In the genomic region with DNA sequence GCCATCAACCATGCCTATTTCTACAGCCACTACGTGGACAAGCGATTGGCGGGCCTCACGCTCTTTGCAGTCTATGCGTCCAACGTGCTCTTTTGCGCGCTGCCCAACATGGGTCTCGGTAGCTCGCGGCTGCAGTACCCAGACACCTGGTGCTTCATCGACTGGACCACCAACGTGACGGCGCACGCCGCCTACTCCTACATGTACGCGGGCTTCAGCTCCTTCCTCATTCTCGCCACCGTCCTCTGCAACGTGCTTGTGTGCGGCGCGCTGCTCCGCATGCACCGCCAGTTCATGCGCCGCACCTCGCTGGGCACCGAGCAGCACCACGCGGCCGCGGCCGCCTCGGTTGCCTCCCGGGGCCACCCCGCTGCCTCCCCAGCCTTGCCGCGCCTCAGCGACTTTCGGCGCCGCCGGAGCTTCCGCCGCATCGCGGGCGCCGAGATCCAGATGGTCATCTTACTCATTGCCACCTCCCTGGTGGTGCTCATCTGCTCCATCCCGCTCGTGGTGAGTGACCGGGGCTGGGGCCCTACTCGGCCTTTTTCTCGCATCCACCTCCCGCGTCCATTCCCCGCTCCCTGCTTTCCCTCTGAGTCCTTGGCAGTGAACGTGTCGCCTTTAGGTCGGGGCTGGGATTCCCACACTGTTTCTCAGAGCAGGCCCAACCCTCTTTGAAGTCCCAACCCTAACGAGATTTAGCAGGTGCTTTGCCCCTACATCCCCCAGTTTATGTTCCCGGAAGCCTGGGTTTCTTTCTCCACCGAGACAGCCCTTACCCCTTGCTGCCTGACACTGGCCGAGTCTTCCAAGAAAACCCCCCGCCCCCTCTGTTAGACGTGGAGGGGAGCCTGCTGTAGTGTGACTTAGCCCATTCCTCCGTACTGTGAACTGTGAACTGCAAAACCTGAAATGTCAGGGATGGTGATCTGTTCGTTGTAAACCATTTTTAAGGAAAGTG, we compare ENCODE assay signal across 8 cellular contexts. TPM values are rescaled to one million over a fixed set of nuclear protein-coding genes. Genes with fewer than 3 reads are reported as not detected.
DNase-seq lines count a peak whose midpoint lies in the region; ATAC-seq, FAIRE-seq and TF ChIP-seq lines count a peak whose summit lies in the region.

No MANE protein-coding gene starts in this region.

- H3K9me3 Mint-ChIP-seq in stimulated activated memory B cell treated with anti-CD40 and anti-IgM and Interleukin-4, amounts not matched to agents 10 μg/mL and 1 μg/mL and 100 μg/mL, for 72 hours: no peaks in the 10 kb centered on the region

- H3K27me3 Mint-ChIP-seq in stimulated activated memory B cell treated with anti-CD40 and anti-IgM and Interleukin-4, amounts not matched to agents 10 μg/mL and 1 μg/mL and 100 μg/mL, for 72 hours: no peaks in the 10 kb centered on the region

- DNase-seq in AG04450 (ENCODE audit: low read depth, low spot score): no peak
- DNase-seq in RWPE2 (ENCODE audit: low spot score): peak; percentile 78
- DNase-seq in bronchial epithelial cell (ENCODE audit: low read depth): no peak
- DNase-seq in left lobe of liver (ENCODE audit: low spot score): peak; percentile 46
- no peak for DNase-seq in NCI-H345 treated with DMSO at 0.1 percent for 48 hours (lab: John Stamatoyannopoulos, UW; ENCODE audit: unreplicated experiment)

- H3K4me3 ChIP-seq in AG04450 (ENCODE audit: low read depth, low read length): peak overlapping the region; percentile 77
- peak overlapping the region; percentile 82 for H3K4me3 ChIP-seq in RWPE2 (ENCODE audit: severe bottlenecking)
- peak overlapping the region; percentile 71 for H3K4me3 ChIP-seq in bronchial epithelial cell (ENCODE audit: low read depth, low read length)

- peak overlapping the region; percentile 91 for H3K27ac Mint-ChIP-seq in stimulated activated memory B cell treated with anti-CD40 and anti-IgM and Interleukin-4, amounts not matched to agents 10 μg/mL and 1 μg/mL and 100 μg/mL, for 72 hours

- CTCF ChIA-PET in AG04450 (lab: Charles Lee): interaction anchor here (0.6 to 5.7 kb wide), 4 partner anchors 111 to 967 kb away, joined by 3 to 38 read pairs (median 3); no protein-coding TSS in a partner anchor

- peaks cover 36% of the 10 kb centered on the region for H3K36me3 Mint-ChIP-seq in stimulated activated memory B cell treated with anti-CD40 and anti-IgM and Interleukin-4, amounts not matched to agents 10 μg/mL and 1 μg/mL and 100 μg/mL, for 72 hours

- POLR2A ChIA-PET in AG04450 (lab: Yijun Ruan, JAX): interaction anchor here (0.6 to 0.9 kb wide), 2 partner anchors 129 to 183 kb away, joined by 3 read pairs; no protein-coding TSS in a partner anchor

- ATAC-seq in GM21529 (IDR thresholded peaks at IDR 0.05; ENCODE audit: unreplicated experiment) (peak; percentile 20), RWPE2 (ENCODE audit: low read depth) (peak; percentile 2; the same call in 2 of the 3 replicates), left lobe of liver (no peak), GM18868 (IDR thresholded peaks at IDR 0.05; ENCODE audit: unreplicated experiment) (no peak)
- peak; percentile 32 for ATAC-seq in stimulated activated memory B cell treated with anti-CD40 and anti-IgM and Interleukin-4, amounts not matched to agents 10 μg/mL and 1 μg/mL and 100 μg/mL, for 72 hours

- peak overlapping the region; percentile 96 for H3K4me3 Mint-ChIP-seq in stimulated activated memory B cell treated with anti-CD40 and anti-IgM and Interleukin-4, amounts not matched to agents 10 μg/mL and 1 μg/mL and 100 μg/mL, for 72 hours

- no peak overlapping the region for H3K27ac ChIP-seq in AG04450 (ENCODE audit: low read depth, low read length)
- peak overlapping the region; percentile 94 for H3K27ac ChIP-seq in RWPE2 (ENCODE audit: poor library complexity, severe bottlenecking)

- no peak for TF ChIP-seq CTCF in AG04450 (IDR thresholded peaks at IDR 0.05; ENCODE audit: low read depth, low read length)
- TF ChIP-seq CTCF in RWPE2 (IDR thresholded peaks at IDR 0.05; ENCODE audit: poor library complexity, severe bottlenecking): no peak
- no peak for TF ChIP-seq CTCF in bronchial epithelial cell (IDR thresholded peaks at IDR 0.05; ENCODE audit: insufficient read depth, low read length, severe bottlenecking)

- peaks cover 67% of the 10 kb centered on the region for H3K4me1 Mint-ChIP-seq in stimulated activated memory B cell treated with anti-CD40 and anti-IgM and Interleukin-4, amounts not matched to agents 10 μg/mL and 1 μg/mL and 100 μg/mL, for 72 hours

- FAIRE-seq in bronchial epithelial cell (lab: Jason Lieb, UNC): no peak

- peaks cover 45% of the 10 kb centered on the region for H3K4me1 ChIP-seq in RWPE2 (ENCODE audit: insufficient read depth, poor library complexity, severe bottlenecking)

- H3K9me3 ChIP-seq in AG04450 (ENCODE audit: control insufficient read depth, insufficient read depth, low read length) (no peaks in the 10 kb centered on the region; the same call in 1 of the 2 replicates), RWPE2 (ENCODE audit: severe bottlenecking) (no peaks in the 10 kb centered on the region)

- H3K27me3 ChIP-seq in AG04450 (ENCODE audit: control insufficient read depth, insufficient read depth, low read length): no peaks in the 10 kb centered on the region
- no peaks in the 10 kb centered on the region for H3K27me3 ChIP-seq in RWPE2 (ENCODE audit: insufficient read depth, poor library complexity, severe bottlenecking)
- no peaks in the 10 kb centered on the region for H3K27me3 ChIP-seq in bronchial epithelial cell (ENCODE audit: control insufficient read depth, insufficient read depth, low read length)

- H3K36me3 ChIP-seq in RWPE2 (ENCODE audit: low read depth) (peaks cover 53% of the 10 kb centered on the region), bronchial epithelial cell (ENCODE audit: control insufficient read depth, insufficient read depth, low read length) (peaks cover 1% of the 10 kb centered on the region)

RNA-seq across cellular contexts. Expression of a gene that starts 1.9 kb away (rescaled TPM):
- 6.2 and 6.8 TPM in 2 replicates for polyA plus RNA-seq in AG04450 (2011; rRNA removed)
- polyA minus RNA-seq in AG04450 (2011; rRNA and poly(A)+ RNA removed): 7.6 and 10.7 TPM in 2 replicates
- total RNA-seq in bronchial epithelial cell: 6.1 and 8.7 TPM in 2 replicates
- total RNA-seq in left lobe of liver: 0.96 TPM

Comparison
In these comparisons a context has a peak if more than half of its experiments do, and no peak if none do; other contexts are left out.
1. DNase-seq: peak in RWPE2 (single experiment) and left lobe of liver (single experiment); none in AG04450 (single experiment), bronchial epithelial cell (single experiment) and NCI-H345 treated with DMSO at 0.1 percent for 48 hours (single experiment).
2. ATAC-seq: peak in GM21529 (single experiment), RWPE2 (single experiment) and stimulated activated memory B cell treated with anti-CD40 and anti-IgM and Interleukin-4, amounts not matched to agents 10 μg/mL and 1 μg/mL and 100 μg/mL, for 72 hours (single experiment); none in left lobe of liver (single experiment) and GM18868 (single experiment).
3. Peak in every context shown above with its lines, with median percentiles within 50 percentile points of each other: H3K4me3 ChIP-seq.